In the genomic region with DNA sequence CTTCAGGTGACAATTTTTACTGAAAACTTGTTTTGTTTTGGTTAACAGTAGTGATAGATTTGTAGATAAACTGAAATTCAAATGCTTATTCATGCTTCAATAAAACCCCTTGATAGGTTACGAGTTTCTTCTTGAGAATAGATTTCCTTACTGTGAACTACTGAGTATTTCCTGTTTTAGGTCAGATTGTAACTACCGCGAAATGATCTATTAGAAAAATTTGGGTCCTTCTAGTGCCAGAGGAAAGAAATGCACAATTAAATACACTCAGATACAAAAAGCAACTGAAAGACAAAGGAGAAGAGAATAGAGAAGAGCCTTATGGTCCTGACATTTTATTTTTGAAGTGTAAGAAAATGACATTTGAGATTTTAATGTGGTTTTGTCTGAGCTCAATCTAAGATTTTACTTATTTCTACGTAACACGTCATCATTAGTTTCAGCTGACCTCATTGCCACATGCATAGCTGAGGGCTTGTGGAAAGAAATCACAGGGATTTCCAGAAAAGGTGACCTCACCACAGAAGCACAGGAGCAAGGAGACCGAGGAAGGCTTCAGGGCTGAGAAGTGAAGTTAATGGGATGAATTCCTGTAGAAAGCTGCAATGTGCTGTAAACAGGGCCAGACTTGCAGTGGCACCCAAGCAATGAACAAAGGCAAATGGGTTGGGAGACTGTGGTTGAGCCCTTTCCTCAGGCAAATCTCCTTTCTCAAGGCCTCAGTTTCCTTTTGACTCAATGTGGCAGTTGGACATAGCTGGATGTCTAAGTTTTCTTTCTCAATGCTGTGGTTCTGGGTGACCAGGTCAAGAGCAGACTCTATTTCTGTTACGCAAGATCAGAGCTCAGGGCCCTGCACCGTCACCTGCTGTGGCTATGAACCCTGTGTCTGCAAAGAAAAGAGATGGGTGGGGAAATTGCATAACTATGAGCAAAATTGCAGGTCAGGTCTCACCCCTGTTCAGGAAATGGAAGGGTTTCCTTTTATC, we compare ENCODE assay signal across 8 cellular contexts.
DNase-seq lines count a peak whose midpoint lies in the region; ATAC-seq, FAIRE-seq and TF ChIP-seq lines count a peak whose summit lies in the region.

No MANE protein-coding gene starts in this region.

- H3K36me3 Mint-ChIP-seq in nephron progenitor cell (ENCODE audit: low read depth) = no peaks in the 10 kb centered on the region

- no TSS peak for BruUV-seq in GM12878 (replicated peaks; lab: Mats Ljungman, UMichigan)

- WGBS in GM12878 (ENCODE audit: insufficient coverage, insufficient replicate concordance, low lambda C conversion rate, missing lambda C conversion rate) = 45% methylated on average over 8 of the region's 8 CpGs
- 72 to 76% methylated on average over 8 of the region's 8 CpGs for WGBS in tibial nerve, 2 donors

- H3K27ac Mint-ChIP-seq in nephron progenitor cell = peak overlapping the region; percentile 21

- TF ChIP-seq CTCF in GM12878 (IDR thresholded peaks at IDR 0.05 in 2 of 3, conservative IDR thresholded peaks at IDR 0.05 in 1 of 3; ENCODE audit: control insufficient read depth in 2 of 3, extremely low read depth in 1 of 3, insufficient read depth in 1 of 3, low read depth in 3 of 3, low read length in 3 of 3) (no peak), nephron progenitor cell (IDR thresholded peaks at IDR 0.05) (no peak), tibial nerve (IDR thresholded peaks at IDR 0.05) (no peak)

- H3K27ac ChIP-seq in GM12878 (ENCODE audit: control insufficient read depth, insufficient read depth) = no peak overlapping the region
- no peak overlapping the region for H3K27ac ChIP-seq in tibial nerve

- in situ Hi-C loops in GM12878 (cut with MboI) = no loop called here

- H3K9ac ChIP-seq in GM12878 (ENCODE audit: control insufficient read depth, insufficient read depth, low read length) = no peak overlapping the region

- no peaks in the 10 kb centered on the region for H3K36me3 ChIP-seq in GM12878 (ENCODE audit: control insufficient read depth in 2 of 2, insufficient read depth in 2 of 2, low read length in 1 of 2)
- H3K36me3 ChIP-seq in tibial nerve = no peaks in the 10 kb centered on the region

- TF ChIP-seq EP300 in GM12878 (IDR thresholded peaks at IDR 0.05; ENCODE audit: borderline replicate concordance in 1 of 2, control insufficient read depth in 1 of 2, low read depth in 2 of 2, low read length in 2 of 2) (no peak), tibial nerve (IDR thresholded peaks at IDR 0.05) (no peak)

- H3K27me3 ChIP-seq in GM12878 (replicated peaks in 1 of 2; ENCODE audit: control insufficient read depth in 2 of 2, insufficient read depth in 2 of 2, low read length in 1 of 2) (no peaks in the 10 kb centered on the region), tibial nerve (no peaks in the 10 kb centered on the region)

- H3K4me1 ChIP-seq in GM12878 (ENCODE audit: control insufficient read depth, insufficient read depth, low read length) = peaks cover 19% of the 10 kb centered on the region
- H3K4me1 ChIP-seq in tibial nerve = peaks cover 0 to 17% (median 5%) of the 10 kb centered on the region in 4 donors

- H2AFZ ChIP-seq in GM12878 (ENCODE audit: control insufficient read depth, low read depth, low read length) = peak overlapping the region; percentile 20

- TF ChIP-seq POLR2A in GM12878 (IDR thresholded peaks at IDR 0.05; ENCODE audit: low read depth, low read length) (no peak), tibial nerve (IDR thresholded peaks at IDR 0.05) (no peak)

- RAD21 ChIA-PET in GM12878 (lab: Charles Lee; ENCODE audit: unreplicated experiment) = interaction anchor here (1.0 kb wide), 1 partner anchor 395 kb away, joined by 3 read pairs; no protein-coding TSS in a partner anchor

- SMC1A ChIA-PET in GM12878 (lab: Charles Lee; ENCODE audit: uncharacterized antibody, unreplicated experiment) = interaction anchor here (1.4 kb wide), 1 partner anchor 398 kb away, joined by 3 read pairs; no protein-coding TSS in a partner anchor

- H3K4me2 ChIP-seq in GM12878 (ENCODE audit: control insufficient read depth, insufficient read depth) = peak overlapping the region; percentile 5

- peak overlapping the region; percentile 9; the same call in 1 of the 2 replicates for H3K4me3 ChIP-seq in GM12878
- no peak overlapping the region for H3K4me3 ChIP-seq in tibial nerve

- H3K9me3 ChIP-seq in GM12878 (replicated peaks; ENCODE audit: control insufficient read depth, insufficient read depth, low read length) (no peaks in the 10 kb centered on the region; the same call in 2 of the 3 replicates), tibial nerve (no peaks in the 10 kb centered on the region)

- CTCF ChIA-PET in GM12878 (lab: Yijun Ruan, JAX) = no interaction called here

- no peaks in the 10 kb centered on the region for H3K27me3 Mint-ChIP-seq in nephron progenitor cell (ENCODE audit: low read depth, poor library complexity)

- H3K4me1 Mint-ChIP-seq in nephron progenitor cell = peaks cover 34% of the 10 kb centered on the region

- FAIRE-seq in GM12878 (lab: Jason Lieb, UNC) = peak; percentile 62

- DNase-seq in LHCN-M2 (ENCODE audit: low read depth) = peak; percentile 72
- DNase-seq in GM12878 (ENCODE audit: low read depth, low spot score) = peak; percentile 36
- DNase-seq in nephron progenitor cell = no peak
- DNase-seq in tibial nerve (ENCODE audit: low spot score in 2 of 2) = no peak
- DNase-seq in NCI-H2227 (lab: John Stamatoyannopoulos, UW; ENCODE audit: unreplicated experiment) = no peak
- DNase-seq in DMS 273 treated with DMSO at 0.1 percent for 48 hours (lab: John Stamatoyannopoulos, UW) = no peak

- TF ChIP-seq RAD21 in GM12878 (IDR thresholded peaks at IDR 0.05; ENCODE audit: insufficient read depth, low read depth, low read length) = peak; percentile 14; the same call in 1 of the 2 replicates

- no peaks in the 10 kb centered on the region for H3K9me3 Mint-ChIP-seq in nephron progenitor cell

- no peaks in the 10 kb centered on the region for H4K20me1 ChIP-seq in GM12878 (ENCODE audit: control insufficient read depth, insufficient read depth)

- H3K79me2 ChIP-seq in GM12878 (ENCODE audit: control insufficient read depth, insufficient read depth, low read length) = no peaks in the 10 kb centered on the region

- H3K4me3 Mint-ChIP-seq in nephron progenitor cell = no peak overlapping the region

- peak; percentile 93 for ATAC-seq in GM18498 (IDR thresholded peaks at IDR 0.05; ENCODE audit: unreplicated experiment)
- peak; percentile 86 for ATAC-seq in GM21825 (IDR thresholded peaks at IDR 0.05; ENCODE audit: unreplicated experiment)
- ATAC-seq in GM12878 = peak; percentile 95

- intact Hi-C loops in GM12878 (cut with micrococcal nuclease; ENCODE audit: unreplicated experiment) = loop anchor here (2.0 to 5.0 kb wide), 3 partner anchors 72 to 252 kb away; partner anchors contain the start of gene TBL1XR1

- POLR2A ChIA-PET in GM12878 (lab: Charles Lee) = no interaction called here

TF ChIP-seq in GM12878, 131 proteins besides CTCF, POLR2A, EP300 and RAD21 (continues in another document):
- TF ChIP-seq FOXM1 (IDR thresholded peaks at IDR 0.05; ENCODE audit: low read depth, low read length) (peak; percentile 75), ETV6 (conservative IDR thresholded peaks at IDR 0.05 in 1 of 2, IDR thresholded peaks at IDR 0.05 in 1 of 2; ENCODE audit: borderline replicate concordance in 1 of 2, low read depth in 1 of 2) (peak in 1 of 2 experiments; percentile 26; a peak in 1 of 4 replicates), RUNX3 (IDR thresholded peaks at IDR 0.05; ENCODE audit: low read length) (peak; percentile 89), PML (IDR thresholded peaks at IDR 0.05; ENCODE audit: low read length) (peak; percentile 47; the same call in 1 of the 2 replicates), IKZF1 (conservative IDR thresholded peaks at IDR 0.05) (peak; percentile 37), SUPT20H (IDR thresholded peaks at IDR 0.05; ENCODE audit: borderline replicate concordance, control insufficient read depth, low read depth, low read length) (no peak), ZNF24 (IDR thresholded peaks at IDR 0.05) (no peak), SMC3 (IDR thresholded peaks at IDR 0.05; ENCODE audit: borderline replicate concordance, low read length) (no peak), ZBTB40 (IDR thresholded peaks at IDR 0.05; ENCODE audit: borderline replicate concordance) (no peak), EZH2 (IDR thresholded peaks at IDR 0.05; ENCODE audit: borderline replicate concordance, control insufficient read depth, low read depth, low read length) (no peak), POU2F2 (IDR thresholded peaks at IDR 0.05; ENCODE audit: borderline replicate concordance, low read depth, low read length) (0 out of 3 replicates have a peak, but pooled peaks have one; percentile 43)
- TF ChIP-seq, protein P1, sequence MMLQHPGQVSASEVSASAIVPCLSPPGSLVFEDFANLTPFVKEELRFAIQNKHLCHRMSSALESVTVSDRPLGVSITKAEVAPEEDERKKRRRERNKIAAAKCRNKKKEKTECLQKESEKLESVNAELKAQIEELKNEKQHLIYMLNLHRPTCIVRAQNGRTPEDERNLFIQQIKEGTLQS (IDR thresholded peaks at IDR 0.05; ENCODE audit: borderline replicate concordance, extremely low read depth, low read depth, low read length) = no peak

Comparison
In these comparisons a context has a peak if more than half of its experiments do, and no peak if none do; other contexts are left out.
1. DNase-seq: peak in LHCN-M2 (single experiment) and GM12878 (single experiment); none in nephron progenitor cell (single experiment), tibial nerve (0 of 2), NCI-H2227 (single experiment) and DMS 273 treated with DMSO at 0.1 percent for 48 hours (single experiment).
2. Peak in every context shown above with its lines, with median percentiles within 50 percentile points of each other: ATAC-seq.